Comparison of ENCODE assay signal across 8 cellular contexts in genomic region chr21:32611471-32611997, GRCh38. TPM values are rescaled to one million over a fixed set of nuclear protein-coding genes. Genes with fewer than 3 reads are reported as not detected.
DNase-seq lines count a peak whose midpoint lies in the region; ATAC-seq, FAIRE-seq and TF ChIP-seq lines count a peak whose summit lies in the region.

No MANE protein-coding gene starts in this region.

- no peaks in the 10 kb centered on the region for H3K27me3 ChIP-seq in bronchial epithelial cell (ENCODE audit: control insufficient read depth, insufficient read depth, low read length)

- no peak for TF ChIP-seq CTCF in bronchial epithelial cell (IDR thresholded peaks at IDR 0.05; ENCODE audit: insufficient read depth, low read length, severe bottlenecking)

- peaks cover 3% of the 10 kb centered on the region for H3K36me3 ChIP-seq in bronchial epithelial cell (ENCODE audit: control insufficient read depth, insufficient read depth, low read length)

- peak; percentile 2 for ATAC-seq in GM18498 (IDR thresholded peaks at IDR 0.05; ENCODE audit: unreplicated experiment)
- ATAC-seq in HG02798 (IDR thresholded peaks at IDR 0.05; ENCODE audit: poor library complexity, unreplicated experiment), result no peak
- ATAC-seq in HG03469 (IDR thresholded peaks at IDR 0.05; ENCODE audit: unreplicated experiment), result no peak

- DNase-seq in HK-2 (ENCODE audit: unreplicated experiment) (peak; percentile 30), T-helper 2 cell (peak in 4 of 5 experiments; percentile 2 to 48 (median 26)), bronchial epithelial cell (ENCODE audit: low read depth) (peak; percentile 18), left kidney (ENCODE audit: low read depth, low spot score) (peak; percentile 52)
- peak; percentile 4 for DNase-seq in stimulated activated CD8-positive, alpha-beta memory T cell treated with anti-CD3 and anti-CD28 coated beads, Interleukin-15, amount 100 ng/mL, for 1 hour (ENCODE audit: low read depth)

- peak overlapping the region; percentile 96 for H3K4me3 ChIP-seq in bronchial epithelial cell (ENCODE audit: low read depth, low read length)

- no peak for FAIRE-seq in bronchial epithelial cell (lab: Jason Lieb, UNC)

RNA-seq across cellular contexts. Expression of gene CFAP298, which starts 0.6 kb away (rescaled TPM):
- 37.6 and 39.9 TPM in 2 replicates for total RNA-seq in bronchial epithelial cell

RNA-seq across cellular contexts. Expression of gene TCP10L, which starts 26.2 kb away (rescaled TPM):
- total RNA-seq in bronchial epithelial cell, result 0.13 and 0.26 TPM in 2 replicates
